In the genomic region with DNA sequence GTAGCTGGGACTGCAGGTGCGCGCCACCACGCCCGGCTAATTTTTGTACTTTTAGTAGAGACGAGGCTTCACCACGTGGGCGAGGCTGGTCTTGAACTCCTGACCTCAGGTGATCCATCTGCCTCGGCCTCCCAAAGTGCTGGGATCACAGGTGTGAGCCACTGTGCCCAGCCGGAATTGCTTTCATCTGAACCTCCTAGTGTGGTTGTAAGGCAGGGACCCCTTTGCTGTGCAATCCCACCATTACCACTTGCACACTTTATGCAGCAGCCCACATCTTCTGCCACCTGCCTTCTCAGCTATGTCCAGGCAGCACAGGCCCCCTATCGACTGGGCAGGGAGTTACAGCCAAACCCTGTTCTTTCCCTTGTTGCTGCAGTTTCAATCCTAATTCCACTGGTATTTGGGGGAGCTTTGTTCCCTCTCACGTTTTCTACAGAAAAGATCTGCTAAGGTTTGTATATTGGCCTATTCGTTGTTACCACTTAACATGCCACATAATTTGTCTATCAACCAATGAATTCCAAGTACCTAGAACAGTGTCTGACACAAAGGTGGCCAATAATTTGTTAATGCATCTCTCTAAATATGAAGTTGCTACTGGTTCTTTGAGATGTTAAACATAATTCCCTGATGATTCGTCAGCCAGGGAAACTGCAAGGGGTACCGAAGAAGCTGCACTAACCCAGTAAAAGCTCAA, we compare ENCODE assay signal across 8 cellular contexts. TPM values are rescaled to one million over a fixed set of nuclear protein-coding genes. Genes with fewer than 3 reads are reported as not detected.
DNase-seq lines count a peak whose midpoint lies in the region; ATAC-seq, FAIRE-seq and TF ChIP-seq lines count a peak whose summit lies in the region.

No MANE protein-coding gene starts in this region.

- DNase-seq in A549 (ENCODE audit: low read depth in 1 of 2, low spot score in 1 of 2), result peak; percentile 26 to 51
- peak; percentile 3 for DNase-seq in NCI-H1694 (lab: John Stamatoyannopoulos, UW)
- DNase-seq in activated CD4-positive, alpha-beta memory T cell treated with anti-CD3 and anti-CD28 coated beads for 36 hours, result peak; percentile 65
- no peak for DNase-seq in esophagus squamous epithelium (lab: John Stamatoyannopoulos, UW)
- DNase-seq in stimulated activated CD8-positive, alpha-beta memory T cell treated with anti-CD3 and anti-CD28 coated beads, Interleukin-15, amount 100 ng/mL, for 1 hour (ENCODE audit: low read depth), result peak; percentile 10
- DNase-seq in medulla oblongata (ENCODE audit: extremely low spot score), result no peak
- no peak for DNase-seq in mucosa of gallbladder (ENCODE audit: low spot score)

- no peak for TF ChIP-seq POLR2A in A549 (IDR thresholded peaks at IDR 0.05; ENCODE audit: low read length)
- TF ChIP-seq POLR2A in esophagus squamous epithelium (IDR thresholded peaks at IDR 0.05), result no peak

- peak; percentile 67 to 73; a peak in 5 of 6 replicates for ATAC-seq in A549

- peaks cover 45% of the 10 kb centered on the region for H3K36me3 Mint-ChIP-seq in activated CD4-positive, alpha-beta memory T cell treated with anti-CD3 and anti-CD28 coated beads for 36 hours

- H3K4me3 Mint-ChIP-seq in activated CD4-positive, alpha-beta memory T cell treated with anti-CD3 and anti-CD28 coated beads for 36 hours, result no peak overlapping the region

- TF ChIP-seq EP300 in A549 (IDR thresholded peaks at IDR 0.05), result no peak

- no peaks in the 10 kb centered on the region for H3K27me3 ChIP-seq in esophagus squamous epithelium

- no peaks in the 10 kb centered on the region for H3K9me3 Mint-ChIP-seq in activated CD4-positive, alpha-beta memory T cell treated with anti-CD3 and anti-CD28 coated beads for 36 hours

- CTCF ChIA-PET in A549 (lab: Yijun Ruan, JAX), result interaction anchor here (0.7 to 1.9 kb wide), 5 partner anchors 9 to 296 kb away, joined by 3 to 7 read pairs (median 5); no protein-coding TSS in a partner anchor
- CTCF ChIA-PET in activated CD4-positive, alpha-beta memory T cell treated with anti-CD3 and anti-CD28 coated beads for 36 hours (lab: Charles Lee), result interaction anchor here (0.6 to 1.6 kb wide), 10 partner anchors 21 to 302 kb away, joined by 3 to 5 read pairs (median 3); a partner anchor contains a TSS

- peaks cover 29% of the 10 kb centered on the region for H3K4me1 Mint-ChIP-seq in activated CD4-positive, alpha-beta memory T cell treated with anti-CD3 and anti-CD28 coated beads for 36 hours (ENCODE audit: low read depth)

- no peaks in the 10 kb centered on the region for H3K27me3 Mint-ChIP-seq in activated CD4-positive, alpha-beta memory T cell treated with anti-CD3 and anti-CD28 coated beads for 36 hours

- POLR2A ChIA-PET in A549 (lab: Yijun Ruan, JAX), result interaction anchor here (1.0 kb wide), 1 partner anchor 68 kb away, joined by 3 read pairs; no protein-coding TSS in a partner anchor
- POLR2A ChIA-PET in activated CD4-positive, alpha-beta memory T cell treated with anti-CD3 and anti-CD28 coated beads for 36 hours (lab: Charles Lee), result interaction anchor here (0.6 to 2.1 kb wide), 4 partner anchors 27 to 291 kb away, joined by 3 to 6 read pairs (median 4); a partner anchor contains a TSS

- no peak overlapping the region for H3K4me2 ChIP-seq in A549

- WGBS in A549 (ENCODE audit: missing lambda C conversion rate), result 69% methylated on average over 14 of the region's 14 CpGs
- WGBS in esophagus squamous epithelium, 2 donors, result 53 to 68% methylated on average over 9 to 10 of the region's 14 CpGs

- peaks cover 33% of the 10 kb centered on the region for H3K4me1 ChIP-seq in A549
- peaks cover 0 to 33% (median 11%) of the 10 kb centered on the region in 3 donors for H3K4me1 ChIP-seq in esophagus squamous epithelium

- H3K9me3 ChIP-seq in A549, result no peaks in the 10 kb centered on the region
- H3K9me3 ChIP-seq in esophagus squamous epithelium, result no peaks in the 10 kb centered on the region

- H3K4me3 ChIP-seq in A549, result no peak overlapping the region
- H3K4me3 ChIP-seq in esophagus squamous epithelium, result no peak overlapping the region

- H3K27ac ChIP-seq in A549 (no peak overlapping the region), esophagus squamous epithelium (no peak overlapping the region)

- TF ChIP-seq CTCF in A549 (IDR thresholded peaks at IDR 0.05) (peak; percentile 32), GM12874 (IDR thresholded peaks at IDR 0.05; ENCODE audit: insufficient read depth, low read depth, low read length) (peak; percentile 70), esophagus squamous epithelium (IDR thresholded peaks at IDR 0.05) (peak in 4 of 6 experiments; percentile 13 to 39 (median 25))

- FAIRE-seq in A549 (lab: Jason Lieb, UNC), result peak; percentile 73

- peaks cover 0 to 86% (median 16%) of the 10 kb centered on the region in 3 donors for H3K36me3 ChIP-seq in esophagus squamous epithelium

- H3K27ac Mint-ChIP-seq in activated CD4-positive, alpha-beta memory T cell treated with anti-CD3 and anti-CD28 coated beads for 36 hours, result peak overlapping the region; percentile 58

- TF ChIP-seq RAD21 in A549 (conservative IDR thresholded peaks at IDR 0.05 in 1 of 2, IDR thresholded peaks at IDR 0.05 in 1 of 2), result 0 out of 5 replicates have a peak, but pooled peaks of 1 of the 2 experiments have one; percentile 4

- intact Hi-C loops in activated CD4-positive, alpha-beta memory T cell treated with anti-CD3 and anti-CD28 coated beads for 36 hours (cut with micrococcal nuclease), result no loop called here
- intact Hi-C loops in esophagus squamous epithelium (cut with DNase I), result no loop called here

TF ChIP-seq in A549, 52 proteins besides CTCF, POLR2A, EP300 and RAD21 (continues in another document):
- peak; percentile 91 for TF ChIP-seq HOXA7 (CRISPR knock-in tag; IDR thresholded peaks at IDR 0.05)
- TF ChIP-seq, protein P1, sequence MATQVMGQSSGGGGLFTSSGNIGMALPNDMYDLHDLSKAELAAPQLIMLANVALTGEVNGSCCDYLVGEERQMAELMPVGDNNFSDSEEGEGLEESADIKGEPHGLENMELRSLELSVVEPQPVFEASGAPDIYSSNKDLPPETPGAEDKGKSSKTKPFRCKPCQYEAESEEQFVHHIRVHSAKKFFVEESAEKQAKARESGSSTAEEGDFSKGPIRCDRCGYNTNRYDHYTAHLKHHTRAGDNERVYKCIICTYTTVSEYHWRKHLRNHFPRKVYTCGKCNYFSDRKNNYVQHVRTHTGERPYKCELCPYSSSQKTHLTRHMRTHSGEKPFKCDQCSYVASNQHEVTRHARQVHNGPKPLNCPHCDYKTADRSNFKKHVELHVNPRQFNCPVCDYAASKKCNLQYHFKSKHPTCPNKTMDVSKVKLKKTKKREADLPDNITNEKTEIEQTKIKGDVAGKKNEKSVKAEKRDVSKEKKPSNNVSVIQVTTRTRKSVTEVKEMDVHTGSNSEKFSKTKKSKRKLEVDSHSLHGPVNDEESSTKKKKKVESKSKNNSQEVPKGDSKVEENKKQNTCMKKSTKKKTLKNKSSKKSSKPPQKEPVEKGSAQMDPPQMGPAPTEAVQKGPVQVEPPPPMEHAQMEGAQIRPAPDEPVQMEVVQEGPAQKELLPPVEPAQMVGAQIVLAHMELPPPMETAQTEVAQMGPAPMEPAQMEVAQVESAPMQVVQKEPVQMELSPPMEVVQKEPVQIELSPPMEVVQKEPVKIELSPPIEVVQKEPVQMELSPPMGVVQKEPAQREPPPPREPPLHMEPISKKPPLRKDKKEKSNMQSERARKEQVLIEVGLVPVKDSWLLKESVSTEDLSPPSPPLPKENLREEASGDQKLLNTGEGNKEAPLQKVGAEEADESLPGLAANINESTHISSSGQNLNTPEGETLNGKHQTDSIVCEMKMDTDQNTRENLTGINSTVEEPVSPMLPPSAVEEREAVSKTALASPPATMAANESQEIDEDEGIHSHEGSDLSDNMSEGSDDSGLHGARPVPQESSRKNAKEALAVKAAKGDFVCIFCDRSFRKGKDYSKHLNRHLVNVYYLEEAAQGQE (IDR thresholded peaks at IDR 0.05), result 0 out of 2 replicates have a peak, but pooled peaks have one; percentile 11
- TF ChIP-seq, protein P2, sequence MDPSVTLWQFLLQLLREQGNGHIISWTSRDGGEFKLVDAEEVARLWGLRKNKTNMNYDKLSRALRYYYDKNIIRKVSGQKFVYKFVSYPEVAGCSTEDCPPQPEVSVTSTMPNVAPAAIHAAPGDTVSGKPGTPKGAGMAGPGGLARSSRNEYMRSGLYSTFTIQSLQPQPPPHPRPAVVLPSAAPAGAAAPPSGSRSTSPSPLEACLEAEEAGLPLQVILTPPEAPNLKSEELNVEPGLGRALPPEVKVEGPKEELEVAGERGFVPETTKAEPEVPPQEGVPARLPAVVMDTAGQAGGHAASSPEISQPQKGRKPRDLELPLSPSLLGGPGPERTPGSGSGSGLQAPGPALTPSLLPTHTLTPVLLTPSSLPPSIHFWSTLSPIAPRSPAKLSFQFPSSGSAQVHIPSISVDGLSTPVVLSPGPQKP (IDR thresholded peaks at IDR 0.05; ENCODE audit: low read depth, low read length), result no peak

RNA-seq across cellular contexts. Expression of a gene that starts 6.5 kb away (rescaled TPM):
- 3,499 and 3,669 TPM in 2 replicates for polyA plus RNA-seq in A549 (2011; rRNA removed)
- polyA plus RNA-seq in A549 (2012; cell fraction: cytosol; rRNA removed), result 2,112 and 2,747 TPM in 2 replicates
- 366 and 434 TPM in 2 replicates for polyA plus RNA-seq in A549 (2012; cell fraction: nucleus; rRNA removed)
- polyA plus RNA-seq in A549 (2017; fragmentation: RNase III; extraction: RNeasy Plus Mini Kit Qiagen cat#74134 plus additional on column Dnase treatment), result 4,937 to 5,260 TPM (median 4,942 TPM) in 3 replicates
- 180 and 224 TPM in 2 replicates for polyA minus RNA-seq in A549 (2011; rRNA and poly(A)+ RNA removed)
- total RNA-seq in activated CD4-positive, alpha-beta memory T cell treated with anti-CD3 and anti-CD28 coated beads for 36 hours, result 1,000 to 10,000 TPM; 2,669 to 2,681 TPM
- 1,000 to 10,000 TPM; 1,415 to 8,821 (median 6,699) TPM for total RNA-seq in esophagus squamous epithelium
- total RNA-seq in mucosa of gallbladder, result 917 TPM

RNA-seq across cellular contexts. Expression of a gene that starts 26.5 kb away (rescaled TPM):
- 0.05 and 0.08 TPM in 2 replicates for polyA plus RNA-seq in A549 (2011; rRNA removed)
- polyA plus RNA-seq in A549 (2012; cell fraction: cytosol; rRNA removed), result 0.16 and 0.25 TPM in 2 replicates
- polyA plus RNA-seq in A549 (2012; cell fraction: nucleus; rRNA removed), result 0.07 and 0.22 TPM in 2 replicates
- polyA plus RNA-seq in A549 (2017; fragmentation: RNase III; extraction: RNeasy Plus Mini Kit Qiagen cat#74134 plus additional on column Dnase treatment), result 0.09 to 0.22 TPM (median 0.09 TPM) in 3 replicates
- not detected in 2 replicates for polyA minus RNA-seq in A549 (2011; rRNA and poly(A)+ RNA removed)
- under 1 TPM; 0.34 to 0.55 TPM for total RNA-seq in activated CD4-positive, alpha-beta memory T cell treated with anti-CD3 and anti-CD28 coated beads for 36 hours
- under 1 TPM in 1 of 4 donors, not detected in 3; 0.38 TPM for total RNA-seq in esophagus squamous epithelium
- 4.7 TPM for total RNA-seq in mucosa of gallbladder

Comparison
In these comparisons a context has a peak if more than half of its experiments do, and no peak if none do; other contexts are left out.
1. DNase-seq: peak in A549 (2 of 2), NCI-H1694 (single experiment), activated CD4-positive, alpha-beta memory T cell treated with anti-CD3 and anti-CD28 coated beads for 36 hours (single experiment) and stimulated activated CD8-positive, alpha-beta memory T cell treated with anti-CD3 and anti-CD28 coated beads, Interleukin-15, amount 100 ng/mL, for 1 hour (single experiment); none in esophagus squamous epithelium (single experiment), medulla oblongata (single experiment) and mucosa of gallbladder (single experiment).
2. Peak in every context shown above with its lines, with median percentiles within 50 percentile points of each other: CTCF ChIP-seq.